ENCODE assay signal across 8 cellular contexts in genomic region chr14:64806202-64806861, GRCh38.
DNase-seq lines count a peak whose midpoint lies in the region; ATAC-seq and FAIRE-seq lines count a peak whose summit lies in the region.

No MANE protein-coding gene starts in this region.

- H3K9ac ChIP-seq in endocrine pancreas (ENCODE audit: control insufficient read depth, insufficient read depth, low read length), result peak overlapping the region; percentile 57

- FAIRE-seq in frontal cortex (lab: Jason Lieb, UNC), result no peak

- H3K36me3 ChIP-seq in endocrine pancreas (ENCODE audit: control insufficient read depth, insufficient read depth, low read length), result no peaks in the 10 kb centered on the region

- H3K4me1 ChIP-seq in endocrine pancreas (ENCODE audit: control insufficient read depth, insufficient read depth, low read length), result peaks cover 16% of the 10 kb centered on the region

- no peaks in the 10 kb centered on the region for H3K9me3 ChIP-seq in endocrine pancreas (ENCODE audit: control insufficient read depth, low read length)

- H3K27me3 ChIP-seq in endocrine pancreas (ENCODE audit: control insufficient read depth, insufficient read depth, low read length), result no peaks in the 10 kb centered on the region

- no peak overlapping the region for H3K4me3 ChIP-seq in endocrine pancreas (ENCODE audit: control insufficient read depth, insufficient read depth, low read length)

- peak; percentile 51 for DNase-seq in COLO829 (ENCODE audit: low spot score)
- peak; percentile 32 for DNase-seq in NCI-H2196 treated with DMSO at 0.1 percent for 48 hours (lab: John Stamatoyannopoulos, UW; ENCODE audit: unreplicated experiment)
- peak; percentile 41 for DNase-seq in non-pigmented ciliary epithelial cell (ENCODE audit: low read depth)
- DNase-seq in islet precursor cell, result no peak
- no peak for DNase-seq in SW 1271 (lab: John Stamatoyannopoulos, UW)
- DNase-seq in frontal cortex (ENCODE audit: low spot score in 2 of 2), result no peak

- ATAC-seq in GM19455 (IDR thresholded peaks at IDR 0.05; ENCODE audit: unreplicated experiment), result no peak

Comparison
In these comparisons a context has a peak if more than half of its experiments do, and no peak if none do; other contexts are left out.
1. DNase-seq: peak in COLO829 (single experiment), NCI-H2196 treated with DMSO at 0.1 percent for 48 hours (single experiment) and non-pigmented ciliary epithelial cell (single experiment); none in islet precursor cell (single experiment), SW 1271 (0 of 2) and frontal cortex (0 of 2).